In genomic region chr7:8035190-8035589, GRCh38 we compare ENCODE assay signal across 12 cellular contexts.
DNase-seq lines count a peak whose midpoint lies in the region; ATAC-seq and TF ChIP-seq lines count a peak whose summit lies in the region.
"Had no signal": no experiment of that assay in that cellular context is flagged by ENCODE, and none has a peak within 500 bp of the region (broad histone marks: within the 10 kb centered on the region; RNA-seq: fewer than 3 reads in every experiment).

No MANE protein-coding gene starts in this region.

- no peak overlapping the region for H3K4ac ChIP-seq in mesendoderm (ENCODE audit: low read depth, low read length)

- WGBS in mesendoderm (ENCODE audit: extremely low coverage, insufficient coverage, low lambda C conversion rate) = no CpG with 5 or more reads among the region's 4 CpGs

- no peaks in the 10 kb centered on the region for H3K4me1 ChIP-seq in mesendoderm (ENCODE audit: control insufficient read depth, low read depth, low read length)
- H3K4me1 ChIP-seq: BLaER1, HAP-1, left ventricle myocardium inferior, transverse colon had no signal

- H3K4me3 ChIP-seq in mesendoderm (ENCODE audit: low read length) = no peak overlapping the region
- H3K4me3 ChIP-seq: BLaER1, HAP-1, left ventricle myocardium inferior, transverse colon had no signal

- H3K9me3 Mint-ChIP-seq in activated B cell treated with CpG ODN at 0.5 μM for 24 hours = no peaks in the 10 kb centered on the region

- POLR2A ChIA-PET in activated B cell treated with CpG ODN at 0.5 μM for 24 hours (lab: Charles Lee) = interaction anchor here (1.2 to 2.6 kb wide), 3 partner anchors 65 to 395 kb away, joined by 5 to 11 read pairs (median 7); partner anchors contain the start of gene UMAD1

- H3K36me3 Mint-ChIP-seq in activated B cell treated with CpG ODN at 0.5 μM for 24 hours (ENCODE audit: low read depth) = peaks cover 26% of the 10 kb centered on the region

- no peak overlapping the region for H3K9ac ChIP-seq in mesendoderm (ENCODE audit: low read length)
- H3K9ac ChIP-seq: BLaER1 had no signal

- H3K4me1 Mint-ChIP-seq in activated B cell treated with CpG ODN at 0.5 μM for 24 hours = peaks cover 8% of the 10 kb centered on the region

- no peak overlapping the region for H3K27ac ChIP-seq in mesendoderm (ENCODE audit: low read depth, low read length)
- H3K27ac ChIP-seq: BLaER1, left ventricle myocardium inferior, transverse colon had no signal

- H4K8ac ChIP-seq in mesendoderm (ENCODE audit: low read depth, low read length) = no peak overlapping the region

- H3K79me1 ChIP-seq in mesendoderm (ENCODE audit: low read length) = no peaks in the 10 kb centered on the region

- H2BK120ac ChIP-seq in mesendoderm (ENCODE audit: low read depth, low read length) = no peak overlapping the region

- no peak overlapping the region for H3K56ac ChIP-seq in mesendoderm (ENCODE audit: low read length)

- H2BK5ac ChIP-seq in mesendoderm (ENCODE audit: low read length) = no peak overlapping the region

- peak overlapping the region; percentile 51 for H3K27ac Mint-ChIP-seq in activated B cell treated with CpG ODN at 0.5 μM for 24 hours

- H3K27me3 Mint-ChIP-seq in activated B cell treated with CpG ODN at 0.5 μM for 24 hours = no peaks in the 10 kb centered on the region

- TF ChIP-seq CTCF in activated B cell treated with CpG ODN at 0.5 μM for 24 hours (IDR thresholded peaks at IDR 0.05) = no peak

- H3K79me2 ChIP-seq in mesendoderm (ENCODE audit: control insufficient read depth, insufficient read depth, low read length) = no peaks in the 10 kb centered on the region

- H3K4me2 ChIP-seq in mesendoderm (ENCODE audit: low read length) = no peak overlapping the region
- H3K4me2 ChIP-seq: BLaER1 had no signal

- intact Hi-C loops in activated B cell treated with CpG ODN at 0.5 μM for 24 hours (cut with micrococcal nuclease) = loop anchor here (5.0 kb wide), 2 partner anchors 157 to 273 kb away; no protein-coding TSS in a partner anchor

- no peak overlapping the region for H2BK15ac ChIP-seq in mesendoderm (replicated peaks; ENCODE audit: low read depth)

- H4K5ac ChIP-seq in mesendoderm (ENCODE audit: low read length) = no peak overlapping the region

- H3K36me3 ChIP-seq in mesendoderm (ENCODE audit: control insufficient read depth, insufficient read depth, low read length) = no peaks in the 10 kb centered on the region
- H3K36me3 ChIP-seq: HAP-1, transverse colon had no signal

- no peak overlapping the region for H3K4me3 Mint-ChIP-seq in activated B cell treated with CpG ODN at 0.5 μM for 24 hours

- peak; percentile 14 for DNase-seq in D341Med (ENCODE audit: low spot score)
- no peak for DNase-seq in activated B cell treated with CpG ODN at 0.5 μM for 24 hours
- peak; percentile 7 for DNase-seq in mesendoderm
- DNase-seq in putamen (ENCODE audit: low spot score) = no peak
- DNase-seq: amniotic stem cell, left ventricle myocardium inferior, transverse colon had no signal

- CTCF ChIA-PET in activated B cell treated with CpG ODN at 0.5 μM for 24 hours (lab: Charles Lee) = interaction anchor here (0.7 to 3.2 kb wide), 14 partner anchors 18 to 497 kb away, joined by 3 to 45 read pairs (median 4); no protein-coding TSS in a partner anchor

- no peak overlapping the region for H3K18ac ChIP-seq in mesendoderm (ENCODE audit: low read length)

- no peak overlapping the region for H2AK5ac ChIP-seq in mesendoderm (ENCODE audit: low read length)

- ATAC-seq in GM21737 (IDR thresholded peaks at IDR 0.05; ENCODE audit: unreplicated experiment) (peak; percentile 25), activated B cell treated with CpG ODN at 0.5 μM for 24 hours (ENCODE audit: low read depth) (no peak), HG02884 (IDR thresholded peaks at IDR 0.05; ENCODE audit: unreplicated experiment) (no peak), GM19395 (IDR thresholded peaks at IDR 0.05; ENCODE audit: unreplicated experiment) (no peak)

- H3K23ac ChIP-seq in mesendoderm (ENCODE audit: low read length) = no peak overlapping the region

- no peaks in the 10 kb centered on the region for H3K27me3 ChIP-seq in mesendoderm (ENCODE audit: insufficient read depth, low read length, poor library complexity)
- H3K27me3 ChIP-seq: BLaER1, transverse colon had no signal

Comparison
In these comparisons a context has a peak if more than half of its experiments do, and no peak if none do; other contexts are left out.
1. DNase-seq: peak in D341Med (single experiment) and mesendoderm (single experiment); none in activated B cell treated with CpG ODN at 0.5 μM for 24 hours (single experiment) and putamen (single experiment).